ENCODE assay signal across 1 cellular context in the genomic region with DNA sequence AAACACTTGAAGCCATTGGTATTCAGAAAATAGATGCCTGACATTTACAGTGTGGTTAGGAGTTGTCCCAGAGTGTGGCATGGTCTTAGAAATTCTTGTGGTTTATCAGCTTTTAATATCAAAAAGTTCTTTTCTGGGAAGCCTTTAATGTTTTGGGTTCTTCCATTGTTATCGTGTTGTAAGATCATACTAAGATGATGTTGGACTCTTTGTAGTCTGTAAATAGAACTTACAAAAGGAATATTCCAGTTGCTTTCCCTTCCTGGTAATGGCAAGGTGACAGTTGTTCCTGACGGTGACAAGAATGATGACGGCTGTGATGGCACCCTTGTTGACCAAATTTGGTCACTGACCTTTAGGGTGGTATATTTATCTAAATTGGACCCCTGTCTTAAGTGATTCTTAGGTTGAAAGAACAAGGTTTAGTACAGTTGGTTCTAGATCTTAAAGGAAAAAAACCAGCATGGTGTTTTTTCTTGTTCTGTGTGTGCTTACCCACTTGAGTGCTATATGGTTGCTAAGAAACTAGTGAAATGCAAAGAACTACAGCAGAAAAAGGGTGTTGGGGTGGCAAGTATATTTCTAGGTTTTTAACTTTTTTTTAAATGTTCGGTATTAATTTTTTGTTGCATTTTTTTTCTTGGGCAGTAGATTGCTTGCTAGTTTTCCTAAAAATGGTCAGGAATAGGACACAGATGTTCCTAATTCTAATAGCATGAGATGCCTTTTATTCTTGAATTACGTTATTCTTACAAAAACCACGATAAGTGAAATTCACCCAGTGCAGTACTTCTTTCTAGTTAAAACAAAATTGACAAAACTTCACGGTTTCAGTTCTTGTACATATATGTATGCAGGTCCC.
TF ChIP-seq lines count a peak whose summit lies in the region.

No MANE protein-coding gene starts in this region.

TF ChIP-seq in WTC11, 78 proteins besides CTCF, POLR2A, EP300 and RAD21 (continued from another document):
- no peak for TF ChIP-seq HMGXB4 (CRISPR knock-in tag; IDR thresholded peaks at IDR 0.05)
- no peak for TF ChIP-seq STAT6 (CRISPR knock-in tag; conservative IDR thresholded peaks at IDR 0.05; ENCODE audit: low read depth)
- TF ChIP-seq ZNF423 (CRISPR knock-in tag; IDR thresholded peaks at IDR 0.05): no peak
- no peak for TF ChIP-seq TEAD4 (CRISPR knock-in tag; IDR thresholded peaks at IDR 0.05)
- TF ChIP-seq, protein P1, sequence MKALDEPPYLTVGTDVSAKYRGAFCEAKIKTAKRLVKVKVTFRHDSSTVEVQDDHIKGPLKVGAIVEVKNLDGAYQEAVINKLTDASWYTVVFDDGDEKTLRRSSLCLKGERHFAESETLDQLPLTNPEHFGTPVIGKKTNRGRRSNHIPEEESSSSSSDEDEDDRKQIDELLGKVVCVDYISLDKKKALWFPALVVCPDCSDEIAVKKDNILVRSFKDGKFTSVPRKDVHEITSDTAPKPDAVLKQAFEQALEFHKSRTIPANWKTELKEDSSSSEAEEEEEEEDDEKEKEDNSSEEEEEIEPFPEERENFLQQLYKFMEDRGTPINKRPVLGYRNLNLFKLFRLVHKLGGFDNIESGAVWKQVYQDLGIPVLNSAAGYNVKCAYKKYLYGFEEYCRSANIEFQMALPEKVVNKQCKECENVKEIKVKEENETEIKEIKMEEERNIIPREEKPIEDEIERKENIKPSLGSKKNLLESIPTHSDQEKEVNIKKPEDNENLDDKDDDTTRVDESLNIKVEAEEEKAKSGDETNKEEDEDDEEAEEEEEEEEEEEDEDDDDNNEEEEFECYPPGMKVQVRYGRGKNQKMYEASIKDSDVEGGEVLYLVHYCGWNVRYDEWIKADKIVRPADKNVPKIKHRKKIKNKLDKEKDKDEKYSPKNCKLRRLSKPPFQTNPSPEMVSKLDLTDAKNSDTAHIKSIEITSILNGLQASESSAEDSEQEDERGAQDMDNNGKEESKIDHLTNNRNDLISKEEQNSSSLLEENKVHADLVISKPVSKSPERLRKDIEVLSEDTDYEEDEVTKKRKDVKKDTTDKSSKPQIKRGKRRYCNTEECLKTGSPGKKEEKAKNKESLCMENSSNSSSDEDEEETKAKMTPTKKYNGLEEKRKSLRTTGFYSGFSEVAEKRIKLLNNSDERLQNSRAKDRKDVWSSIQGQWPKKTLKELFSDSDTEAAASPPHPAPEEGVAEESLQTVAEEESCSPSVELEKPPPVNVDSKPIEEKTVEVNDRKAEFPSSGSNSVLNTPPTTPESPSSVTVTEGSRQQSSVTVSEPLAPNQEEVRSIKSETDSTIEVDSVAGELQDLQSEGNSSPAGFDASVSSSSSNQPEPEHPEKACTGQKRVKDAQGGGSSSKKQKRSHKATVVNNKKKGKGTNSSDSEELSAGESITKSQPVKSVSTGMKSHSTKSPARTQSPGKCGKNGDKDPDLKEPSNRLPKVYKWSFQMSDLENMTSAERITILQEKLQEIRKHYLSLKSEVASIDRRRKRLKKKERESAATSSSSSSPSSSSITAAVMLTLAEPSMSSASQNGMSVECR (CRISPR knock-in tag; IDR thresholded peaks at IDR 0.05; ENCODE audit: borderline replicate concordance): no peak
- TF ChIP-seq CDX4 (CRISPR knock-in tag; IDR thresholded peaks at IDR 0.05; ENCODE audit: borderline replicate concordance): no peak
- TF ChIP-seq, protein P2, sequence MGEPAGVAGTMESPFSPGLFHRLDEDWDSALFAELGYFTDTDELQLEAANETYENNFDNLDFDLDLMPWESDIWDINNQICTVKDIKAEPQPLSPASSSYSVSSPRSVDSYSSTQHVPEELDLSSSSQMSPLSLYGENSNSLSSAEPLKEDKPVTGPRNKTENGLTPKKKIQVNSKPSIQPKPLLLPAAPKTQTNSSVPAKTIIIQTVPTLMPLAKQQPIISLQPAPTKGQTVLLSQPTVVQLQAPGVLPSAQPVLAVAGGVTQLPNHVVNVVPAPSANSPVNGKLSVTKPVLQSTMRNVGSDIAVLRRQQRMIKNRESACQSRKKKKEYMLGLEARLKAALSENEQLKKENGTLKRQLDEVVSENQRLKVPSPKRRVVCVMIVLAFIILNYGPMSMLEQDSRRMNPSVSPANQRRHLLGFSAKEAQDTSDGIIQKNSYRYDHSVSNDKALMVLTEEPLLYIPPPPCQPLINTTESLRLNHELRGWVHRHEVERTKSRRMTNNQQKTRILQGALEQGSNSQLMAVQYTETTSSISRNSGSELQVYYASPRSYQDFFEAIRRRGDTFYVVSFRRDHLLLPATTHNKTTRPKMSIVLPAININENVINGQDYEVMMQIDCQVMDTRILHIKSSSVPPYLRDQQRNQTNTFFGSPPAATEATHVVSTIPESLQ (CRISPR knock-in tag; IDR thresholded peaks at IDR 0.05): no peak
TF ChIP-seq in WTC11: peak in this region for 0.
